Comparison of ENCODE assay signal across 8 cellular contexts in genomic region chr21:35932232-35932911, GRCh38.
DNase-seq lines count a peak whose midpoint lies in the region; ATAC-seq and TF ChIP-seq lines count a peak whose summit lies in the region.

No MANE protein-coding gene starts in this region.

- no peaks in the 10 kb centered on the region for H3K4me1 Mint-ChIP-seq in osteocyte (ENCODE audit: unreplicated experiment)

- in situ Hi-C loops in Caki2 (cut with HindIII; ENCODE audit: low pct_unique_long_range_greater_than_20kb, low sequenced_read_pairs) (no loop called here), SK-MEL-5 (cut with HindIII; ENCODE audit: low pct_unique_long_range_greater_than_20kb, low sequenced_read_pairs) (no loop called here)

- H3K27me3 Mint-ChIP-seq in osteocyte (ENCODE audit: unreplicated experiment), result no peaks in the 10 kb centered on the region

- no peaks in the 10 kb centered on the region for H3K36me3 Mint-ChIP-seq in osteocyte (ENCODE audit: unreplicated experiment)

- ATAC-seq in GM19328 (IDR thresholded peaks at IDR 0.05; ENCODE audit: unreplicated experiment) (peak; percentile 75), HG03565 (IDR thresholded peaks at IDR 0.05; ENCODE audit: unreplicated experiment) (peak; percentile 81), esophagus mucosa (peak; percentile 74)

- H3K9me3 Mint-ChIP-seq in osteocyte (ENCODE audit: unreplicated experiment), result no peaks in the 10 kb centered on the region

- peak; percentile 93 for DNase-seq in Caki2 (ENCODE audit: low read depth)
- peak; percentile 35 for DNase-seq in SK-MEL-5 (ENCODE audit: low read depth, low spot score)
- DNase-seq in non-pigmented ciliary epithelial cell (ENCODE audit: low read depth), result peak; percentile 86
- DNase-seq in osteocyte (ENCODE audit: extremely low spot score, unreplicated experiment), result no peak
- no peak for DNase-seq in NCI-H2081 treated with DMSO at 0.1 percent for 48 hours (lab: John Stamatoyannopoulos, UW)

- no peak overlapping the region for H3K4me3 Mint-ChIP-seq in osteocyte (ENCODE audit: unreplicated experiment)

- no peak for TF ChIP-seq CTCF in osteocyte (IDR thresholded peaks at IDR 0.05)

- H3K27ac Mint-ChIP-seq in osteocyte (ENCODE audit: unreplicated experiment), result no peak overlapping the region

Comparison
In these comparisons a context has a peak if more than half of its experiments do, and no peak if none do; other contexts are left out.
1. DNase-seq: peak in Caki2 (single experiment), SK-MEL-5 (single experiment) and non-pigmented ciliary epithelial cell (single experiment); none in osteocyte (single experiment) and NCI-H2081 treated with DMSO at 0.1 percent for 48 hours (single experiment).
2. Peak in every context shown above with its lines, with median percentiles within 50 percentile points of each other: ATAC-seq.